In genomic region chrX:72131317-72132294, GRCh38 we compare ENCODE assay signal across 1 cellular context.
TF ChIP-seq lines count a peak whose summit lies in the region.

TSS of gene RTL5 (minus strand) at chrX:72131915.

TF ChIP-seq in A549, 52 proteins besides CTCF, POLR2A, EP300 and RAD21 (continued from another document):
- TF ChIP-seq RCOR1 (IDR thresholded peaks at IDR 0.05; ENCODE audit: low read depth, low read length), result no peak
- TF ChIP-seq REST (IDR thresholded peaks at IDR 0.05), result no peak
- TF ChIP-seq MAX (IDR thresholded peaks at IDR 0.05), result peak; percentile 54; the same call in 1 of the 2 replicates
- no peak for TF ChIP-seq HMGXB4 (CRISPR knock-in tag; IDR thresholded peaks at IDR 0.05; ENCODE audit: borderline replicate concordance)
- 0 out of 2 replicates have a peak, but pooled peaks have one; percentile 45 for TF ChIP-seq E2F6 (IDR thresholded peaks at IDR 0.05; ENCODE audit: borderline replicate concordance, low read depth)
